12 cellular contexts compared by ENCODE assay signal in the genomic region with DNA sequence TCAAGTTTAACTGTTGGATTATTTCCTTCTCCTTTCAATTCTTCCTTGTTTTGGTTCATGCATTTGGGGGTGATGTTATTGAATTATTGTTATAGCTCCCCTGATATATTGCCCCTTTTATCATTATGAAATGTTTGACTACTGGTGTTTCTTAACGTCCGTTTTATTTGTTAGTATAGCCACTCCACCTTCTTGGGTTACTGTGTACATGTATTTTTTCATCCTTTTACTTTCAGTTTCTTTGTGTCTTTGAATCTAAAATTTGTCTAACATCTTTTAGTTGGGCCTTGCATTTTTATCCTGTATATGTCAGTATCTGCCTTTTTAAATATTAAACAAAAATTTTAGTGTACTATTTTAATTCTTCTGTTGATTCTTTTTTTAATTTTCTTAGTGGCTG.
DNase-seq lines count a peak whose midpoint lies in the region; ATAC-seq, FAIRE-seq and TF ChIP-seq lines count a peak whose summit lies in the region.
"Had no signal": no experiment of that assay in that cellular context is flagged by ENCODE, and none has a peak within 500 bp of the region (broad histone marks: within the 10 kb centered on the region; RNA-seq: fewer than 3 reads in every experiment).

No MANE protein-coding gene starts in this region.

- TF ChIP-seq POLR2A in H54 (IDR thresholded peaks at IDR 0.05; ENCODE audit: low read depth, low read length), result no peak

- H3K27ac ChIP-seq in CD4-positive, alpha-beta T cell (ENCODE audit: low read depth, low read length), result no peak overlapping the region
- no peak overlapping the region for H3K27ac ChIP-seq in neuronal stem cell (replicated peaks; ENCODE audit: low read length)
- H3K27ac ChIP-seq: right lobe of liver had no signal

- H3K18ac ChIP-seq in neuronal stem cell (ENCODE audit: low read length), result no peak overlapping the region

- no peaks in the 10 kb centered on the region for H3K27me3 ChIP-seq in CD4-positive, alpha-beta T cell (ENCODE audit: control insufficient read depth, insufficient read depth, low read length)
- peaks cover 0 to 2% (median 0%) of the 10 kb centered on the region in 3 experiments for H3K27me3 ChIP-seq in neuronal stem cell (ENCODE audit: control insufficient read depth in 3 of 3, insufficient read depth in 3 of 3, low read depth in 1 of 3, low read length in 3 of 3)
- H3K27me3 ChIP-seq: right lobe of liver had no signal

- H3K36me3 Mint-ChIP-seq in CD4-positive, alpha-beta T cell (ENCODE audit: low read depth), result peaks cover 87% of the 10 kb centered on the region
- peaks cover 62% of the 10 kb centered on the region for H3K36me3 Mint-ChIP-seq in activated T-helper 2 cell treated with anti-CD3 and anti-CD28 coated beads, Interferon-gamma antibody, Interleukin-2, Interleukin-4, amounts not matched to agents 10 μg/mL and 5 μg/mL and 100 μg/mL, durations not matched to agents 14 hours and 24 hours and 36 hours (ENCODE audit: low read depth)

- no peak overlapping the region for H3K4me3 ChIP-seq in neuronal stem cell (ENCODE audit: low read length in 2 of 2)
- H3K4me3 ChIP-seq: right lobe of liver had no signal

- no peak overlapping the region for H3K4ac ChIP-seq in neuronal stem cell (ENCODE audit: low read length)

- H2AFZ ChIP-seq in neuronal stem cell (ENCODE audit: low read length), result no peak overlapping the region

- no peak overlapping the region for H3K9ac ChIP-seq in neuronal stem cell (ENCODE audit: low read depth, low read length, poor library complexity)

- no peak overlapping the region for H2AK5ac ChIP-seq in neuronal stem cell (ENCODE audit: low read depth, low read length)

- no peak overlapping the region for H2BK12ac ChIP-seq in neuronal stem cell (ENCODE audit: low read length)

- H3K9me3 ChIP-seq in CD4-positive, alpha-beta T cell (ENCODE audit: control insufficient read depth, low read length), result no peaks in the 10 kb centered on the region
- no peaks in the 10 kb centered on the region for H3K9me3 ChIP-seq in neuronal stem cell (replicated peaks in 1 of 2; ENCODE audit: control insufficient read depth in 2 of 2, insufficient read depth in 1 of 2, low read depth in 1 of 2, low read length in 2 of 2)
- H3K9me3 ChIP-seq: right lobe of liver had no signal

- no peak overlapping the region for H2BK15ac ChIP-seq in neuronal stem cell (ENCODE audit: low read length)

- peaks cover 8 to 21% of the 10 kb centered on the region in 2 donors for H3K4me1 ChIP-seq in neuronal stem cell (ENCODE audit: control insufficient read depth in 2 of 2, insufficient read depth in 1 of 2, low read depth in 1 of 2, low read length in 2 of 2)
- H3K4me1 ChIP-seq: right lobe of liver had no signal

- no peak overlapping the region for H2BK120ac ChIP-seq in neuronal stem cell (ENCODE audit: low read depth, low read length)

- peak overlapping the region; percentile 47 for H3K4me3 Mint-ChIP-seq in CD4-positive, alpha-beta T cell
- peak overlapping the region; percentile 65 for H3K4me3 Mint-ChIP-seq in activated T-helper 2 cell treated with anti-CD3 and anti-CD28 coated beads, Interferon-gamma antibody, Interleukin-2, Interleukin-4, amounts not matched to agents 10 μg/mL and 5 μg/mL and 100 μg/mL, durations not matched to agents 14 hours and 24 hours and 36 hours (ENCODE audit: low read depth)

- peaks cover 25% of the 10 kb centered on the region for H3K4me1 Mint-ChIP-seq in CD4-positive, alpha-beta T cell (ENCODE audit: low read depth)
- H3K4me1 Mint-ChIP-seq in activated T-helper 2 cell treated with anti-CD3 and anti-CD28 coated beads, Interferon-gamma antibody, Interleukin-2, Interleukin-4, amounts not matched to agents 10 μg/mL and 5 μg/mL and 100 μg/mL, durations not matched to agents 14 hours and 24 hours and 36 hours (ENCODE audit: low read depth), result peaks cover 20% of the 10 kb centered on the region

- peak overlapping the region; percentile 56 for H3K27ac Mint-ChIP-seq in CD4-positive, alpha-beta T cell
- peak overlapping the region; percentile 69 for H3K27ac Mint-ChIP-seq in activated T-helper 2 cell treated with anti-CD3 and anti-CD28 coated beads, Interferon-gamma antibody, Interleukin-2, Interleukin-4, amounts not matched to agents 10 μg/mL and 5 μg/mL and 100 μg/mL, durations not matched to agents 14 hours and 24 hours and 36 hours

- no peaks in the 10 kb centered on the region for H3K9me3 Mint-ChIP-seq in CD4-positive, alpha-beta T cell
- no peaks in the 10 kb centered on the region for H3K9me3 Mint-ChIP-seq in activated T-helper 2 cell treated with anti-CD3 and anti-CD28 coated beads, Interferon-gamma antibody, Interleukin-2, Interleukin-4, amounts not matched to agents 10 μg/mL and 5 μg/mL and 100 μg/mL, durations not matched to agents 14 hours and 24 hours and 36 hours

- no peak for DNase-seq in CD4-positive, alpha-beta T cell
- DNase-seq in activated T-helper 2 cell treated with anti-CD3 and anti-CD28 coated beads, Interferon-gamma antibody, Interleukin-2, Interleukin-4, amounts not matched to agents 10 μg/mL and 5 μg/mL and 100 μg/mL, durations not matched to agents 14 hours and 24 hours and 36 hours (ENCODE audit: low spot score), result no peak
- no peak for DNase-seq in left colon
- DNase-seq in SIG-M5 treated with dmso at 0.1 percent for 504 hours (lab: John Stamatoyannopoulos, UW; ENCODE audit: unreplicated experiment), result no peak
- no peak for DNase-seq in GM10248 (ENCODE audit: extremely low spot score)
- DNase-seq in H54 (ENCODE audit: insufficient read length, low spot score), result no peak
- no peak for DNase-seq in neuronal stem cell (ENCODE audit: low spot score)
- DNase-seq: amygdala, right lobe of liver had no signal

- H4K91ac ChIP-seq in neuronal stem cell (ENCODE audit: low read depth, low read length, poor library complexity), result no peak overlapping the region

- TF ChIP-seq CTCF in CD4-positive, alpha-beta T cell (IDR thresholded peaks at IDR 0.05), result no peak
- no peak for TF ChIP-seq CTCF in GM10248 (IDR thresholded peaks at IDR 0.05; ENCODE audit: control extremely low read depth, extremely low read depth, low read depth, missing control alignments)

- CTCF ChIA-PET in CD4-positive, alpha-beta T cell (lab: Charles Lee), result no interaction called here
- CTCF ChIA-PET in GM10248 (lab: Yijun Ruan, JAX), result no interaction called here

- POLR2A ChIA-PET in CD4-positive, alpha-beta T cell (lab: Charles Lee), result interaction anchor here (0.9 kb wide), 1 partner anchor 57 kb away, joined by 3 read pairs; no protein-coding TSS in a partner anchor
- POLR2A ChIA-PET in GM10248 (lab: Yijun Ruan, JAX), result no interaction called here

- H3K4me2 ChIP-seq in neuronal stem cell (ENCODE audit: insufficient read depth, low read length, poor library complexity, severe bottlenecking), result no peak overlapping the region

- no peak overlapping the region for H2BK5ac ChIP-seq in neuronal stem cell (ENCODE audit: low read length)

- no peaks in the 10 kb centered on the region for H3K79me1 ChIP-seq in neuronal stem cell (ENCODE audit: low read depth, low read length)

- no peaks in the 10 kb centered on the region for H3K27me3 Mint-ChIP-seq in CD4-positive, alpha-beta T cell
- no peaks in the 10 kb centered on the region for H3K27me3 Mint-ChIP-seq in activated T-helper 2 cell treated with anti-CD3 and anti-CD28 coated beads, Interferon-gamma antibody, Interleukin-2, Interleukin-4, amounts not matched to agents 10 μg/mL and 5 μg/mL and 100 μg/mL, durations not matched to agents 14 hours and 24 hours and 36 hours (ENCODE audit: low read depth)

- H3K23ac ChIP-seq in neuronal stem cell (ENCODE audit: low read depth, low read length, poor library complexity), result no peak overlapping the region

- H3K14ac ChIP-seq in neuronal stem cell (ENCODE audit: low read length), result no peak overlapping the region

- WGBS in neuronal stem cell (ENCODE audit: extremely low coverage in 2 of 2, insufficient read length in 2 of 2, insufficient replicate concordance in 1 of 2), 2 donors, result no CpG with 5 or more reads among the region's 2 CpGs

- no peak for ATAC-seq in CD4-positive, alpha-beta T cell (ENCODE audit: poor library complexity)
- ATAC-seq in left colon, result peak; percentile 69
- ATAC-seq: HCT116 had no signal

- peak; percentile 86 for FAIRE-seq in A204.1 (lab: Jason Lieb, UNC)
- FAIRE-seq in H54 (lab: Jason Lieb, UNC), result no peak
- FAIRE-seq: frontal cortex had no signal

- H3K36me3 ChIP-seq in neuronal stem cell (replicated peaks in 1 of 2; ENCODE audit: control insufficient read depth in 2 of 2, insufficient read depth in 2 of 2, low read length in 2 of 2), result peaks cover 23 to 91% of the 10 kb centered on the region in 2 donors

- H4K8ac ChIP-seq in neuronal stem cell (ENCODE audit: low read depth, low read length), result no peak overlapping the region

- intact Hi-C loops in CD4-positive, alpha-beta T cell (cut with DNase I, micrococcal nuclease), result no loop called here
- intact Hi-C loops in activated T-helper 2 cell treated with anti-CD3 and anti-CD28 coated beads, Interferon-gamma antibody, Interleukin-2, Interleukin-4, amounts not matched to agents 10 μg/mL and 5 μg/mL and 100 μg/mL, durations not matched to agents 14 hours and 24 hours and 36 hours (cut with micrococcal nuclease), result loop anchor here (10.0 kb wide), 1 partner anchor 47 kb away; no protein-coding TSS in a partner anchor
- intact Hi-C loops in left colon (cut with DNase I, micrococcal nuclease), result no loop called here
